23 cellular contexts compared by ENCODE assay signal in the genomic region with DNA sequence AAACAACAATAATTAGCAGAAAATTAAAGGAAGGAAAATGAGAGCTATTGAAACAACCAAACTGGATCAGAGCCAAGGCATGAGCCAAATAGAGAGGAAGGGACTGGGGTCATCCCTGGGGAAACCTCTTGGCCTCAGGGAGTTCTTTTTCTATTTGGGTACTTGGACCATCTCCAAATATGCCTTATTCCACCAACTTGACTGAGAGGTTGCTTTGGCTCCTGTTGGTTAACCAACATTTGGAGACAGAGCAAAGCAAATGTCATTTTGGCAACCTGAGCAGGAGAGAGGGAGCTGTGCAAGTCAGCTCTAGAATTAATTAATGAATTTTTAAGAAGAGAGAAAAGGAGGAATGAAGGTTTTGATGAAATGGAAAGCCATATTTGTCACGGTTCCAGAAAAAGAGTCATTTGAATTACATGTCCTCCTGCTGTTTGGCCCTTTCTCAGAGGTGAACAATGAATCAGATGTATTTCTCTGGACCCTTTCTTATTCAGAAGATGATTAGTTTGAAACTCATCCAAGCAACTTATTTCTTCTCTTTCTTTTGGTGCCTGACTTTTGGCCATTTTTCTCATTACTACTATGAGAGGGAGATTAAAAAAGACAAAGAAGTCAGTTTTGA.
DNase-seq lines count a peak whose midpoint lies in the region; TF ChIP-seq lines count a peak whose summit lies in the region.
"Had no signal": no experiment of that assay in that cellular context is flagged by ENCODE, and none has a peak within 500 bp of the region (broad histone marks: within the 10 kb centered on the region; RNA-seq: fewer than 3 reads in every experiment).

No MANE protein-coding gene starts in this region.

- in situ Hi-C loops in GM13977 (cut with MboI; ENCODE audit: low pct_unique_long_range_greater_than_20kb, low sequenced_read_pairs, unreplicated experiment): loop anchor here (25.0 kb wide), 1 partner anchor 981 kb away; no protein-coding TSS in a partner anchor

- peak; percentile 7 for DNase-seq in NCI-H2029 treated with DMSO at 0.1 percent for 48 hours (lab: John Stamatoyannopoulos, UW)
- DNase-seq in NCI-H2029 (lab: John Stamatoyannopoulos, UW): no peak
- peak; percentile 5 for DNase-seq in NCI-H1105 (lab: John Stamatoyannopoulos, UW)
- peak; percentile 45 for DNase-seq in astrocyte of the hippocampus (ENCODE audit: low read depth, low spot score)
- peak; percentile 2 for DNase-seq in medulla oblongata (ENCODE audit: extremely low spot score)
- no peak for DNase-seq in stimulated activated naive CD4-positive, alpha-beta T cell (lab: John Stamatoyannopoulos, UW)
- DNase-seq in GM13977 (ENCODE audit: low spot score): no peak
- no peak for DNase-seq in AG08395 (ENCODE audit: low spot score)
- DNase-seq: 8988T; activated CD4-positive, alpha-beta memory T cell treated with anti-CD3 and anti-CD28 coated beads for 36 hours; activated naive CD4-positive, alpha-beta T cell; aorta; dorsolateral prefrontal cortex; erythroblast; glutamatergic neuron; Karpas-422; NCI-H146; NCI-H510A treated with DMSO at 0.1 percent for 48 hours; nucleus accumbens; right lobe of liver; SIG-M5; stimulated activated naive CD8-positive, alpha-beta T cell treated with anti-CD3 and anti-CD28 coated beads, Interleukin-15, Interleukin-2, amounts not matched to agents 100 U/mL and 50 U/mL, for 24 hours; trophoblast cell had no signal

- TF ChIP-seq CTCF in GM13977 (IDR thresholded peaks at IDR 0.05; ENCODE audit: extremely low read depth, insufficient read depth, missing control alignments): no peak

Comparison
In these comparisons a context has a peak if more than half of its experiments do, and no peak if none do; other contexts are left out.
1. DNase-seq: peak in NCI-H2029 treated with DMSO at 0.1 percent for 48 hours (single experiment), NCI-H1105 (single experiment), astrocyte of the hippocampus (single experiment) and medulla oblongata (single experiment); none in NCI-H2029 (single experiment), stimulated activated naive CD4-positive, alpha-beta T cell (0 of 6), GM13977 (single experiment) and AG08395 (single experiment).